In the genomic region with DNA sequence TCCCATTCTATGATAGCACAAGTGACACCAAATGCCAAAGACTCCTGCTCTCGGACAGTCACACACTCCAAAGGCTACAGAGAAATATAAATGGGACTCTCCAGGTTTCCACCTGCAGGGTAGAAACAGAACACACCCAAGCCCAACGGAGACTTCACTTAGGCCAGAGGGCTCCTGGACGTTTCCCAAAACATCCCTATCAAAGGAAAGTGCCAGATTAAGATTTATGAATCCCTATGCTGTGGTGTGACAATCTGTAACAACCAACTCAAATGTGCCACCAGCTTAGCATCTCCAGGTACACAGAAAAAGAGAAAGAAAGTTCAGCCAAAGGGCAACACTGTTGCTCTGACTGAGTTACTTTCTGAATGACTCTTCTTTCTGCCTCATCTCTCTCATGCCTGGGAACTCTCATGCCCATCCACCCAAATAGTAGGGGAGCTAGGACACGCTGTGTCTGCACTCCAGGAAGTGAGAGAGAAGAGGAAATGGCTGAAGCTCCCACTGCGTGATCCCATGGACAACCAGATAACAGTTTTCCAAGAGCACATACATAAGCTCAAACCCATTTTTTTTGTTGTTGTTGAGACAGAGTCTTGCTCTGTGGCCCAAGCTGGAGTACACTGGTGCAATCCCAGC, we compare ENCODE assay signal across 10 cellular contexts. TPM values are rescaled to one million over a fixed set of nuclear protein-coding genes. Genes with fewer than 3 reads are reported as not detected.
DNase-seq lines count a peak whose midpoint lies in the region; ATAC-seq and TF ChIP-seq lines count a peak whose summit lies in the region.
"Had no signal": no experiment of that assay in that cellular context is flagged by ENCODE, and none has a peak within 500 bp of the region (broad histone marks: within the 10 kb centered on the region; RNA-seq: fewer than 3 reads in every experiment).

No MANE protein-coding gene starts in this region.

- H3K4me3 ChIP-seq in testis (no peak overlapping the region), adrenal gland (no peak overlapping the region)
- H3K4me3 ChIP-seq: skin epidermis had no signal

- peak overlapping the region; percentile 35 to 79 (median 58) for H3K27ac Mint-ChIP-seq in immature natural killer cell

- intact Hi-C loops in testis (cut with DNase I; ENCODE audit: low total_unique reads) (no loop called here), adrenal gland (cut with DNase I) (no loop called here)

- H3K36me3 Mint-ChIP-seq in immature natural killer cell: peaks cover 10 to 30% (median 12%) of the 10 kb centered on the region in 3 donors

- WGBS in testis, 2 donors: 63 to 78% methylated on average over 5 of the region's 5 CpGs
- 72 to 80% (median 75%) methylated on average over 5 of the region's 5 CpGs for WGBS in adrenal gland, 4 donors

- H3K4me3 Mint-ChIP-seq in immature natural killer cell: no peak overlapping the region
- H3K4me3 Mint-ChIP-seq: memory B cell had no signal

- TF ChIP-seq POLR2A in testis (IDR thresholded peaks at IDR 0.05) (no peak), adrenal gland (IDR thresholded peaks at IDR 0.05) (no peak)

- H3K27me3 Mint-ChIP-seq in immature natural killer cell (ENCODE audit: low read depth in 3 of 3): peaks cover 0 to 4% (median 0%) of the 10 kb centered on the region in 3 donors
- H3K27me3 Mint-ChIP-seq: memory B cell had no signal

- H3K9me3 ChIP-seq in testis (no peaks in the 10 kb centered on the region), adrenal gland (replicated peaks in 1 of 3) (no peaks in the 10 kb centered on the region)

- DNase-seq in immature natural killer cell (no peak), retina (no peak), testis (no peak), adrenal gland (no peak)

- no peak for TF ChIP-seq CTCF in testis (IDR thresholded peaks at IDR 0.05)
- TF ChIP-seq CTCF in adrenal gland (IDR thresholded peaks at IDR 0.05): no peak

- peaks cover 48 to 53% of the 10 kb centered on the region in 2 donors for H3K4me1 Mint-ChIP-seq in immature natural killer cell

- ATAC-seq in GM18517 (IDR thresholded peaks at IDR 0.05; ENCODE audit: unreplicated experiment): peak; percentile 70
- peak; percentile 85 for ATAC-seq in GM21423 (IDR thresholded peaks at IDR 0.05; ENCODE audit: unreplicated experiment)
- peak; percentile 71 for ATAC-seq in HG03457 (IDR thresholded peaks at IDR 0.05; ENCODE audit: unreplicated experiment)
- no peak for ATAC-seq in HG03039 (IDR thresholded peaks at IDR 0.05; ENCODE audit: unreplicated experiment)

- H3K4me1 ChIP-seq in testis (no peaks in the 10 kb centered on the region), adrenal gland (replicated peaks in 1 of 2) (no peaks in the 10 kb centered on the region)

- H3K27me3 ChIP-seq in testis (no peaks in the 10 kb centered on the region), adrenal gland (no peaks in the 10 kb centered on the region)

- H3K36me3 ChIP-seq in testis (ENCODE audit: low read depth, missing control alignments) (no peaks in the 10 kb centered on the region), adrenal gland (replicated peaks in 1 of 2) (peaks cover 0 to 9% of the 10 kb centered on the region in 2 donors)

- H3K27ac ChIP-seq in testis: no peak overlapping the region
- H3K27ac ChIP-seq in adrenal gland: no peak overlapping the region
- H3K27ac ChIP-seq: skin epidermis had no signal

- H3K9me3 Mint-ChIP-seq in immature natural killer cell: no peaks in the 10 kb centered on the region
- H3K9me3 Mint-ChIP-seq: memory B cell had no signal

RNA-seq across cellular contexts. Expression of a gene that starts 49.7 kb away (rescaled TPM):
- polyA plus RNA-seq in immature natural killer cell: 1 to 10 TPM; 1.6 to 9.8 (median 4.7) TPM
- total RNA-seq in testis: 10 to 100 TPM; 80.6 to 86.5 TPM
- polyA plus RNA-seq in testis (ENCODE audit: insufficient read depth, low read depth, low replicate concordance): 68.7 TPM
- 10 to 100 TPM; 35.6 to 85.1 (median 50.5) TPM for total RNA-seq in adrenal gland
- 10 to 100 TPM; 37.6 to 46.3 (median 44.0) TPM for polyA plus RNA-seq in adrenal gland

RNA-seq across cellular contexts. Expression of a gene that starts 49.9 kb away (rescaled TPM):
- polyA plus RNA-seq in immature natural killer cell: 10 to 100 TPM in 1 of 3 donors, 1 to 10 TPM in 2; 6.6 to 13.9 (median 8.6) TPM
- 10 to 100 TPM; 14.2 to 16.9 TPM for total RNA-seq in testis
- polyA plus RNA-seq in testis (ENCODE audit: insufficient read depth, low read depth, low replicate concordance): 16.1 TPM
- 10 to 100 TPM in 7 of 8 donors, 1 to 10 TPM in 1; 9.3 to 58.6 (median 19.7) TPM for total RNA-seq in adrenal gland
- polyA plus RNA-seq in adrenal gland: 10 to 100 TPM in 1 of 3 donors, 1 to 10 TPM in 2; 3.8 to 18.0 (median 4.3) TPM
